2 cellular contexts compared by ENCODE assay signal in genomic region chr2:164465047-164465446, GRCh38.
DNase-seq lines count a peak whose midpoint lies in the region; ATAC-seq, FAIRE-seq and TF ChIP-seq lines count a peak whose summit lies in the region.
"Not testable (repeated sequence)": the region's sequence is repeated elsewhere in the genome, so short reads cannot be mapped to it uniquely, and the experiment has no call there.

No MANE protein-coding gene starts in this region.

- FAIRE-seq in HepG2 (lab: Jason Lieb, UNC): not testable (repeated sequence)

- TF ChIP-seq RAD21 in HepG2 (CRISPR knock-in tag; IDR thresholded peaks at IDR 0.05): not testable (repeated sequence)

- in situ Hi-C loops in HepG2 (cut with HindIII; ENCODE audit: extremely low pct_ligation_motif_present, low pct_unique_long_range_greater_than_20kb): not testable (repeated sequence)

- not testable (repeated sequence) for H2AFZ ChIP-seq in HepG2 (ENCODE audit: low read length)

- CTCF ChIA-PET in HepG2 (lab: Yijun Ruan, JAX; ENCODE audit: low intra/inter-chr PET ratio, low total read pairs): not testable (repeated sequence)

- BruUV-seq in HepG2 (replicated peaks; lab: Mats Ljungman, UMichigan): not testable (repeated sequence)

- POLR2A ChIA-PET in HepG2 (lab: Yijun Ruan, JAX): not testable (repeated sequence)

- not testable (repeated sequence) for H3K79me1 ChIP-seq in mesendoderm (ENCODE audit: low read length)

- intact Hi-C loops in HepG2 (cut with micrococcal nuclease; ENCODE audit: unreplicated experiment): not testable (repeated sequence)

- H4K20me1 ChIP-seq in HepG2 (ENCODE audit: insufficient read depth, low read length): not testable (repeated sequence)

- H3K27ac ChIP-seq in HepG2 (ENCODE audit: extremely low read length, insufficient read depth, low read length); mesendoderm (ENCODE audit: low read depth, low read length): not testable (repeated sequence)

- H3K9ac ChIP-seq in HepG2 (ENCODE audit: insufficient read depth, low read depth, low read length); mesendoderm (ENCODE audit: low read length): not testable (repeated sequence)

- not testable (repeated sequence) for ATAC-seq in HepG2

- 2% methylated on average over 2 of the region's 2 CpGs for WGBS in HepG2 (ENCODE audit: low lambda C conversion rate)
- WGBS in mesendoderm (ENCODE audit: extremely low coverage, insufficient coverage, low lambda C conversion rate): no CpG with 5 or more reads among the region's 2 CpGs

- not testable (repeated sequence) for H3K4ac ChIP-seq in mesendoderm (ENCODE audit: low read depth, low read length)

- H4K8ac ChIP-seq in mesendoderm (ENCODE audit: low read depth, low read length): peak overlapping the region; percentile 28

- TF ChIP-seq POLR2A in HepG2 (IDR thresholded peaks at IDR 0.05; ENCODE audit: insufficient read depth in 1 of 2, low read depth in 2 of 2, low read length in 2 of 2): not testable (repeated sequence)

- H2BK15ac ChIP-seq in mesendoderm (replicated peaks; ENCODE audit: low read depth): not testable (repeated sequence)

- not testable (repeated sequence) for H3K4me3 ChIP-seq in HepG2 (replicated peaks in 1 of 3; ENCODE audit: insufficient read depth in 1 of 3, low read depth in 2 of 3, low read length in 3 of 3); mesendoderm (ENCODE audit: low read length)

- not testable (repeated sequence) for H2BK120ac ChIP-seq in mesendoderm (ENCODE audit: low read depth, low read length)

- H3K4me1 ChIP-seq in HepG2 (ENCODE audit: insufficient read depth, low read length); mesendoderm (ENCODE audit: control insufficient read depth, low read depth, low read length): not testable (repeated sequence)

- not testable (repeated sequence) for H3K79me2 ChIP-seq in HepG2 (ENCODE audit: insufficient read depth, low read length); mesendoderm (ENCODE audit: control insufficient read depth, insufficient read depth, low read length)

- DNase-seq in HepG2 (ENCODE audit: low spot score); mesendoderm: not testable (repeated sequence)

- not testable (repeated sequence) for H3K4me2 ChIP-seq in HepG2 (ENCODE audit: low read depth, low read length); mesendoderm (ENCODE audit: low read length)

- H4K5ac ChIP-seq in mesendoderm (ENCODE audit: low read length): not testable (repeated sequence)

- not testable (repeated sequence) for H2AK5ac ChIP-seq in mesendoderm (ENCODE audit: low read length)

- not testable (repeated sequence) for TF ChIP-seq EP300 in HepG2 (IDR thresholded peaks at IDR 0.05; ENCODE audit: low read depth in 2 of 2, low read length in 2 of 2); HepG2 (CRISPR knock-in tag; IDR thresholded peaks at IDR 0.05; ENCODE audit: borderline replicate concordance)

- H3K36me3 ChIP-seq in HepG2 (replicated peaks in 1 of 2; ENCODE audit: control insufficient read depth in 1 of 2, insufficient read depth in 2 of 2, low read length in 2 of 2); mesendoderm (ENCODE audit: control insufficient read depth, insufficient read depth, low read length): not testable (repeated sequence)

- not testable (repeated sequence) for H2BK5ac ChIP-seq in mesendoderm (ENCODE audit: low read length)

- H3K23ac ChIP-seq in mesendoderm (ENCODE audit: low read length): not testable (repeated sequence)

- H3K9me3 ChIP-seq in HepG2 (ENCODE audit: low read length): not testable (repeated sequence)

- not testable (repeated sequence) for H3K56ac ChIP-seq in mesendoderm (ENCODE audit: low read length)

- H3K27me3 ChIP-seq in HepG2 (ENCODE audit: control insufficient read depth in 1 of 2, insufficient read depth in 2 of 2, low read length in 2 of 2); mesendoderm (ENCODE audit: insufficient read depth, low read length, poor library complexity): not testable (repeated sequence)

- H3K18ac ChIP-seq in mesendoderm (ENCODE audit: low read length): not testable (repeated sequence)

- TF ChIP-seq CTCF in HepG2 (CRISPR knock-in tag; IDR thresholded peaks at IDR 0.05): not testable (repeated sequence)

TF ChIP-seq in HepG2, 621 proteins besides CTCF, POLR2A, EP300 and RAD21:
- TF ChIP-seq, protein P1, sequence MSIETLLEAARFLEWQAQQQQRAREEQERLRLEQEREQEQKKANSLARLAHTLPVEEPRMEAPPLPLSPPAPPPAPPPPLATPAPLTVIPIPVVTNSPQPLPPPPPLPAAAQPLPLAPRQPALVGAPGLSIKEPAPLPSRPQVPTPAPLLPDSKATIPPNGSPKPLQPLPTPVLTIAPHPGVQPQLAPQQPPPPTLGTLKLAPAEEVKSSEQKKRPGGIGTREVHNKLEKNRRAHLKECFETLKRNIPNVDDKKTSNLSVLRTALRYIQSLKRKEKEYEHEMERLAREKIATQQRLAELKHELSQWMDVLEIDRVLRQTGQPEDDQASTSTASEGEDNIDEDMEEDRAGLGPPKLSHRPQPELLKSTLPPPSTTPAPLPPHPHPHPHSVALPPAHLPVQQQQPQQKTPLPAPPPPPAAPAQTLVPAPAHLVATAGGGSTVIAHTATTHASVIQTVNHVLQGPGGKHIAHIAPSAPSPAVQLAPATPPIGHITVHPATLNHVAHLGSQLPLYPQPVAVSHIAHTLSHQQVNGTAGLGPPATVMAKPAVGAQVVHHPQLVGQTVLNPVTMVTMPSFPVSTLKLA (IDR thresholded peaks at IDR 0.05): peak; percentile 96
TF ChIP-seq in HepG2: peak in this region for 1; not testable (repeated sequence) for 620.
